10 cellular contexts compared by ENCODE assay signal in genomic region chr12:14775652-14776020, GRCh38. TPM values are rescaled to one million over a fixed set of nuclear protein-coding genes. Genes with fewer than 3 reads are reported as not detected.
DNase-seq lines count a peak whose midpoint lies in the region; ATAC-seq, FAIRE-seq and TF ChIP-seq lines count a peak whose summit lies in the region.
"Had no signal": no experiment of that assay in that cellular context is flagged by ENCODE, and none has a peak within 500 bp of the region (broad histone marks: within the 10 kb centered on the region; RNA-seq: fewer than 3 reads in every experiment).

No MANE protein-coding gene starts in this region.

- no peak overlapping the region for H2AFZ ChIP-seq in H1 (ENCODE audit: low read length)

- no peak overlapping the region for H2BK120ac ChIP-seq in H1 (replicated peaks; ENCODE audit: low read depth, low read length)

- peak overlapping the region; percentile 73 for H3K27ac ChIP-seq in CD4-positive, alpha-beta memory T cell (ENCODE audit: low read depth, low read length)
- no peak overlapping the region for H3K27ac ChIP-seq in H1 (ENCODE audit: low read depth, low read length)

- H3K36me3 Mint-ChIP-seq in CD4-positive, alpha-beta memory T cell, result peaks cover 0 to 25% of the 10 kb centered on the region in 2 donors
- no peaks in the 10 kb centered on the region for H3K36me3 Mint-ChIP-seq in osteocyte (ENCODE audit: unreplicated experiment)

- H3K36me3 ChIP-seq in CD4-positive, alpha-beta memory T cell (ENCODE audit: insufficient read depth, low read length), result no peaks in the 10 kb centered on the region
- H3K36me3 ChIP-seq in NT2/D1 (ENCODE audit: insufficient read depth, insufficient read length, low read length) (no peaks in the 10 kb centered on the region), H1 (ENCODE audit: control insufficient read depth in 2 of 4, insufficient read depth in 4 of 4, low read length in 3 of 4) (no peaks in the 10 kb centered on the region), mucosa of descending colon (ENCODE audit: low read depth) (no peaks in the 10 kb centered on the region)

- TF ChIP-seq EP300 in H1 (IDR thresholded peaks at IDR 0.05; ENCODE audit: borderline replicate concordance in 1 of 2, low read depth in 2 of 2, low read length in 2 of 2), result no peak

- no peaks in the 10 kb centered on the region for H3K27me3 ChIP-seq in CD4-positive, alpha-beta memory T cell (ENCODE audit: insufficient read depth, low read length)
- H3K27me3 ChIP-seq in NT2/D1 (ENCODE audit: insufficient read depth, insufficient read length) (no peaks in the 10 kb centered on the region), H1 (replicated peaks in 1 of 4; ENCODE audit: control insufficient read depth in 3 of 4, extremely low read depth in 1 of 4, insufficient read depth in 3 of 4, low read length in 3 of 4) (no peaks in the 10 kb centered on the region)

- peaks cover 4% of the 10 kb centered on the region for H3K23me2 ChIP-seq in H1 (ENCODE audit: low read depth, low read length)

- peak overlapping the region in 1 of 2 donors; percentile 87 for H3K4me3 ChIP-seq in CD4-positive, alpha-beta memory T cell (ENCODE audit: low read length in 2 of 2)
- peak overlapping the region; percentile 66 for H3K4me3 ChIP-seq in NT2/D1 (ENCODE audit: insufficient read length, low read depth)
- peak overlapping the region; percentile 75 to 93 (median 86); a peak in 7 of 8 replicates for H3K4me3 ChIP-seq in H1 (ENCODE audit: extremely low read depth in 1 of 4, insufficient read depth in 2 of 4, low read depth in 3 of 4, low read length in 4 of 4)
- no peak overlapping the region for H3K4me3 ChIP-seq in mucosa of descending colon

- H2BK20ac ChIP-seq in H1 (ENCODE audit: low read length), result no peak overlapping the region

- POLR2A ChIA-PET in CD4-positive, alpha-beta memory T cell (lab: Charles Lee; ENCODE audit: partially characterized antibody), result interaction anchor here (0.8 to 8.5 kb wide), 11 partner anchors 8 to 410 kb away, joined by 3 to 376 read pairs (median 4); partner anchors contain the start of genes ARHGDIB, ATF7IP, C12orf60 and WBP11
- POLR2A ChIA-PET in H1 (lab: Charles Lee; ENCODE audit: partially characterized antibody), result interaction anchor here (0.6 to 7.3 kb wide), 16 partner anchors 6 to 82 kb away, joined by 3 to 136 read pairs (median 4); partner anchors contain the start of genes C12orf60 and WBP11

- no peak overlapping the region for H3K18ac ChIP-seq in H1 (ENCODE audit: extremely low read depth, low read length)

- TF ChIP-seq CTCF in H1 (IDR thresholded peaks at IDR 0.05; ENCODE audit: control extremely low read depth in 1 of 3, insufficient read depth in 1 of 3, low read depth in 1 of 3, low read length in 3 of 3) (no peak), osteocyte (IDR thresholded peaks at IDR 0.05) (no peak), mucosa of descending colon (IDR thresholded peaks at IDR 0.05) (no peak)

- H3K56ac ChIP-seq in H1 (replicated peaks; ENCODE audit: insufficient read length, low read depth, low read length), result no peak overlapping the region

- no peak overlapping the region for H3K4ac ChIP-seq in H1 (replicated peaks; ENCODE audit: insufficient read length, low read depth, low read length)

- no peaks in the 10 kb centered on the region for H3K79me1 ChIP-seq in H1 (ENCODE audit: low read depth, low read length)

- H3K4me3 Mint-ChIP-seq in CD4-positive, alpha-beta memory T cell, result peak overlapping the region; percentile 96 to 99 (median 99)
- peak overlapping the region; percentile 94 for H3K4me3 Mint-ChIP-seq in osteocyte (ENCODE audit: unreplicated experiment)

- no peak for ATAC-seq in mucosa of descending colon

- H2BK15ac ChIP-seq in H1 (ENCODE audit: low read length), result no peak overlapping the region

- H3K9ac ChIP-seq in NT2/D1 (ENCODE audit: insufficient read length, low read depth) (peak overlapping the region; percentile 77), H1 (replicated peaks in 1 of 4; ENCODE audit: extremely low read depth in 1 of 4, low read depth in 3 of 4, low read length in 3 of 4) (no peak overlapping the region)

- peak overlapping the region; percentile 97 to 100 (median 99) for H3K27ac Mint-ChIP-seq in CD4-positive, alpha-beta memory T cell
- peak overlapping the region; percentile 99 for H3K27ac Mint-ChIP-seq in osteocyte (ENCODE audit: unreplicated experiment)

- no peak overlapping the region for H4K5ac ChIP-seq in H1 (ENCODE audit: insufficient read length, low read depth, low read length)

- peaks cover 0 to 8% of the 10 kb centered on the region in 2 experiments; a peak in 2 of 4 replicates for H3K79me2 ChIP-seq in H1 (ENCODE audit: control insufficient read depth in 1 of 2, insufficient read depth in 2 of 2, low read length in 2 of 2)

- H3K9me3 Mint-ChIP-seq in CD4-positive, alpha-beta memory T cell, result peaks cover 0 to 7% (median 0%) of the 10 kb centered on the region in 8 donors
- H3K9me3 Mint-ChIP-seq in osteocyte (ENCODE audit: unreplicated experiment), result no peaks in the 10 kb centered on the region

- CTCF ChIA-PET in CD4-positive, alpha-beta memory T cell (lab: Charles Lee; ENCODE audit: partially characterized antibody), result interaction anchor here (1.2 to 3.3 kb wide), 10 partner anchors 9 to 445 kb away, joined by 3 to 14 read pairs (median 4); partner anchors contain the start of genes ATF7IP, C12orf60, ERP27 and RERG
- CTCF ChIA-PET in H1 (lab: Charles Lee; ENCODE audit: partially characterized antibody), result interaction anchor here (1.0 to 4.6 kb wide), 6 partner anchors 9 to 117 kb away, joined by 3 to 24 read pairs (median 6); no protein-coding TSS in a partner anchor

- H2AK5ac ChIP-seq in H1 (ENCODE audit: low read depth, low read length), result no peak overlapping the region

- H3K23ac ChIP-seq in H1 (ENCODE audit: insufficient read length), result no peak overlapping the region

- H3K14ac ChIP-seq in H1 (ENCODE audit: insufficient read length), result no peak overlapping the region

- H3K4me1 Mint-ChIP-seq in CD4-positive, alpha-beta memory T cell, result peaks cover 28 to 58% (median 41%) of the 10 kb centered on the region in 4 donors
- H3K4me1 Mint-ChIP-seq in osteocyte (ENCODE audit: unreplicated experiment), result peaks cover 58% of the 10 kb centered on the region

- no peaks in the 10 kb centered on the region for H3K27me3 Mint-ChIP-seq in CD4-positive, alpha-beta memory T cell
- H3K27me3 Mint-ChIP-seq in osteocyte (ENCODE audit: unreplicated experiment), result no peaks in the 10 kb centered on the region

- no peak for TF ChIP-seq POLR2A in H1 (IDR thresholded peaks at IDR 0.05; ENCODE audit: control extremely low read depth in 1 of 2, low read depth in 2 of 2, low read length in 2 of 2)
- no peak for TF ChIP-seq POLR2A in GM12891 (IDR thresholded peaks at IDR 0.05; ENCODE audit: low read depth, low read length)

- no peak for FAIRE-seq in H1 (lab: Jason Lieb, UNC)
- FAIRE-seq in GM12891 (lab: Jason Lieb, UNC), result no peak
- FAIRE-seq: TTC549 had no signal

- no peak overlapping the region for H4K91ac ChIP-seq in H1 (replicated peaks; ENCODE audit: insufficient read length, low read length)

- no peak overlapping the region for H4K8ac ChIP-seq in H1 (ENCODE audit: extremely low read depth, insufficient read depth, low read length)

- peak overlapping the region; percentile 76 to 81 for H3K4me2 ChIP-seq in H1 (ENCODE audit: insufficient read depth in 1 of 2, low read depth in 2 of 2, low read length in 2 of 2)

- 94% methylated on average over 1 of the region's 1 CpG; no CpG with 5 or more reads in 1 of the 2 experiments for WGBS in H1 (ENCODE audit: extremely low coverage in 1 of 2, insufficient coverage in 1 of 2, insufficient read length in 1 of 2, insufficient replicate concordance in 2 of 2, low coverage in 1 of 2, low lambda C conversion rate in 2 of 2, missing lambda C conversion rate in 1 of 2), 2 experiments

- intact Hi-C loops in CD4-positive, alpha-beta memory T cell (cut with micrococcal nuclease), result loop anchor here (1.0 to 2.0 kb wide), 3 partner anchors 10 to 221 kb away; no protein-coding TSS in a partner anchor
- intact Hi-C loops in mucosa of descending colon (cut with DNase I, micrococcal nuclease), result no loop called here

- no peak for TF ChIP-seq RAD21 in H1 (IDR thresholded peaks at IDR 0.05 in 1 of 2, conservative IDR thresholded peaks at IDR 0.05 in 1 of 2; ENCODE audit: low read depth in 2 of 2, low read length in 2 of 2)

- no peak overlapping the region for H2BK5ac ChIP-seq in H1 (ENCODE audit: low read depth, low read length)

- H3K9me3 ChIP-seq in CD4-positive, alpha-beta memory T cell (ENCODE audit: control insufficient read depth in 1 of 2, low read length in 2 of 2), result no peaks in the 10 kb centered on the region
- H3K9me3 ChIP-seq in NT2/D1 (ENCODE audit: insufficient read depth, low read length), result no peaks in the 10 kb centered on the region
- no peaks in the 10 kb centered on the region for H3K9me3 ChIP-seq in H1 (ENCODE audit: insufficient read depth in 2 of 2, low read depth in 1 of 2, low read length in 1 of 2)
- peaks cover 2% of the 10 kb centered on the region for H3K9me3 ChIP-seq in mucosa of descending colon

- peaks cover 0 to 5% of the 10 kb centered on the region in 2 experiments for H4K20me1 ChIP-seq in H1 (replicated peaks in 1 of 2; ENCODE audit: control insufficient read depth in 1 of 2, insufficient read depth in 2 of 2, low read length in 2 of 2)

- no peak for DNase-seq in CD4-positive, alpha-beta memory T cell
- DNase-seq in NT2/D1 (ENCODE audit: low read depth, low spot score) (no peak), H1 (ENCODE audit: low read depth in 1 of 2, low spot score in 2 of 2) (no peak), osteocyte (ENCODE audit: extremely low spot score, unreplicated experiment) (no peak), NCI-H2107 (lab: John Stamatoyannopoulos, UW) (no peak), mucosa of descending colon (no peak), GM12891 (ENCODE audit: insufficient read length, low spot score) (no peak), NCI-H1048 (lab: John Stamatoyannopoulos, UW) (no peak)
- DNase-seq: retina had no signal

- H2BK12ac ChIP-seq in H1 (ENCODE audit: low read depth, low read length), result no peak overlapping the region

- peaks cover 38% of the 10 kb centered on the region for H3K4me1 ChIP-seq in CD4-positive, alpha-beta memory T cell (ENCODE audit: insufficient read depth, low read length)
- no peaks in the 10 kb centered on the region for H3K4me1 ChIP-seq in NT2/D1 (ENCODE audit: insufficient read depth, insufficient read length)
- peaks cover 0 to 3% (median 0%) of the 10 kb centered on the region in 4 experiments; a peak in 1 of 7 replicates for H3K4me1 ChIP-seq in H1 (replicated peaks in 1 of 4; ENCODE audit: control insufficient read depth in 3 of 4, insufficient read depth in 4 of 4, low read length in 3 of 4)
- peaks cover 19% of the 10 kb centered on the region for H3K4me1 ChIP-seq in mucosa of descending colon (ENCODE audit: low read depth)

RNA-seq across cellular contexts. Expression of gene WBP11, which starts 27.6 kb away (rescaled TPM):
- total RNA-seq in CD4-positive, alpha-beta memory T cell, result 10 to 100 TPM; 83.7 to 83.8 TPM
- 10 to 100 TPM; 45.8 to 78.0 TPM for polyA plus RNA-seq in CD4-positive, alpha-beta memory T cell
- 122 and 134 TPM in 2 replicates for total RNA-seq in H1 (2021; fragmentation: NEBNext Ultra II Directional; extraction: Animal tissue kit (Norgen Biotek cat#: 25700))
- polyA plus RNA-seq in H1 (2011; rRNA removed), result 22.1 and 24.0 TPM in 2 replicates
- 13.6 TPM for polyA plus RNA-seq in H1 (2011; cell fraction: cytosol; rRNA removed)
- polyA plus RNA-seq in H1 (2011; cell fraction: nucleus; rRNA removed), result 19.4 TPM
- 48.7 to 91.9 TPM (median 53.8 TPM) in 4 replicates for polyA plus RNA-seq in H1 (2012, experiment 1 of 2)
- polyA plus RNA-seq in H1 (2012, experiment 2 of 2), result 29.8 TPM
- 86.1 TPM for polyA plus RNA-seq in H1 (2013, experiment 1 of 2)
- polyA plus RNA-seq in H1 (2013, experiment 2 of 2), result 94.0 TPM
- 17.5 and 18.9 TPM in 2 replicates for polyA minus RNA-seq in H1 (2011; rRNA and poly(A)+ RNA removed)
- polyA minus RNA-seq in H1 (2011; cell fraction: cytosol; rRNA and poly(A)+ RNA removed), result 24.6 TPM
- polyA minus RNA-seq in H1 (2011; cell fraction: nucleus; rRNA and poly(A)+ RNA removed), result 23.2 TPM
- total RNA-seq in osteocyte, result 62.4 and 64.3 TPM in 2 replicates
- total RNA-seq in mucosa of descending colon, result 10 to 100 TPM; 38.4 to 53.7 (median 48.3) TPM
- 46.2 TPM for polyA plus RNA-seq in GM12891 (2012; ENCODE audit: low read depth, missing spikeins)

RNA-seq across cellular contexts. Expression of gene C12orf60, which starts 27.8 kb away (rescaled TPM):
- total RNA-seq in CD4-positive, alpha-beta memory T cell, result 1 to 10 TPM; 1.3 to 1.4 TPM
- polyA plus RNA-seq in CD4-positive, alpha-beta memory T cell, result 1 to 10 TPM in 1 of 2 donors, under 1 TPM in 1; 0.45 to 2.0 TPM
- 1.2 and 1.5 TPM in 2 replicates for total RNA-seq in H1 (2021; fragmentation: NEBNext Ultra II Directional; extraction: Animal tissue kit (Norgen Biotek cat#: 25700))
- polyA plus RNA-seq in H1 (2011; rRNA removed), result 0.91 and 1.2 TPM in 2 replicates
- 1.2 TPM for polyA plus RNA-seq in H1 (2011; cell fraction: cytosol; rRNA removed)
- 1.4 TPM for polyA plus RNA-seq in H1 (2011; cell fraction: nucleus; rRNA removed)
- polyA plus RNA-seq in H1 (2012, experiment 1 of 2), result 0.55 to 1.5 TPM (median 0.97 TPM) in 4 replicates
- polyA plus RNA-seq in H1 (2012, experiment 2 of 2), result 0.56 TPM
- 1.8 TPM for polyA plus RNA-seq in H1 (2013, experiment 1 of 2)
- polyA plus RNA-seq in H1 (2013, experiment 2 of 2), result 1.6 TPM
- 0.88 and 1.0 TPM in 2 replicates for polyA minus RNA-seq in H1 (2011; rRNA and poly(A)+ RNA removed)
- polyA minus RNA-seq in H1 (2011; cell fraction: cytosol; rRNA and poly(A)+ RNA removed), result 1.1 TPM
- polyA minus RNA-seq in H1 (2011; cell fraction: nucleus; rRNA and poly(A)+ RNA removed), result 2.7 TPM
- total RNA-seq in osteocyte (0.84 and 1.2 TPM in 2 replicates), mucosa of descending colon (under 1 TPM; 0.44 to 0.96 (median 0.46) TPM)
- 1.9 TPM for polyA plus RNA-seq in GM12891 (2012; ENCODE audit: low read depth, missing spikeins)

RNA-seq across cellular contexts. Expression of gene SMCO3, which starts 38.3 kb away (rescaled TPM):
- total RNA-seq in CD4-positive, alpha-beta memory T cell, result not detected
- under 1 TPM; 0.08 to 0.31 TPM for polyA plus RNA-seq in CD4-positive, alpha-beta memory T cell
- not detected in 2 replicates for total RNA-seq in H1 (2021; fragmentation: NEBNext Ultra II Directional; extraction: Animal tissue kit (Norgen Biotek cat#: 25700))
- polyA plus RNA-seq in H1 (2011; rRNA removed), result not detected in 2 replicates
- polyA plus RNA-seq in H1 (2011; cell fraction: cytosol; rRNA removed), result not detected
- polyA plus RNA-seq in H1 (2011; cell fraction: nucleus; rRNA removed), result not detected
- 0.08 TPM in 1 of 4 replicates, not detected in the others for polyA plus RNA-seq in H1 (2012, experiment 1 of 2)
- polyA plus RNA-seq in H1 (2012, experiment 2 of 2), result not detected
- not detected for polyA plus RNA-seq in H1 (2013, experiment 1 of 2)
- not detected for polyA plus RNA-seq in H1 (2013, experiment 2 of 2)
- polyA minus RNA-seq in H1 (2011; rRNA and poly(A)+ RNA removed), result not detected in 2 replicates
- not detected for polyA minus RNA-seq in H1 (2011; cell fraction: cytosol; rRNA and poly(A)+ RNA removed)
- polyA minus RNA-seq in H1 (2011; cell fraction: nucleus; rRNA and poly(A)+ RNA removed), result not detected
- total RNA-seq in osteocyte (not detected in 2 replicates), mucosa of descending colon (not detected)
- polyA plus RNA-seq in GM12891 (2012; ENCODE audit: low read depth, missing spikeins), result 0.10 TPM
